In the genomic region with DNA sequence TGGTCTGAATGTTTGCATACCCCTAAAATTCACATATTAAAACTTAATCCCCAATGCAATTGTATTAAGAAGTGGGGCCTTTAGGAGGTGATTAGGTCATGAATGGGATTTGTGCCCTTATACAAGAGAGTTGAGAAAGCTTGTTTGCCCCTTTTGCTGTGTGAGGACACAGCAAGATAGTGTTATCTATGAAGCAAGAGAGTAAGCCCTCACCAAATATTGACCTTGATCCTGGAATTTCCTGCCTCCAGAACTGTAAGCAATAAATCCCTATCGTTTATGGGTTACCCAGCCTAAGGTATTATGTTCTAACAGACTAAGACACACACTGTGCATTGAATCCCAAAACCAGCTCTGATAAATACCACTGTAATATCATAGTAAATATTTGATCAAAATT, we compare ENCODE assay signal across 1 cellular context.
TF ChIP-seq lines count a peak whose summit lies in the region.

No MANE protein-coding gene starts in this region.

TF ChIP-seq in HepG2, 621 proteins besides CTCF, POLR2A, EP300 and RAD21 (continued from another document and continues in another):
- TF ChIP-seq, protein P1, sequence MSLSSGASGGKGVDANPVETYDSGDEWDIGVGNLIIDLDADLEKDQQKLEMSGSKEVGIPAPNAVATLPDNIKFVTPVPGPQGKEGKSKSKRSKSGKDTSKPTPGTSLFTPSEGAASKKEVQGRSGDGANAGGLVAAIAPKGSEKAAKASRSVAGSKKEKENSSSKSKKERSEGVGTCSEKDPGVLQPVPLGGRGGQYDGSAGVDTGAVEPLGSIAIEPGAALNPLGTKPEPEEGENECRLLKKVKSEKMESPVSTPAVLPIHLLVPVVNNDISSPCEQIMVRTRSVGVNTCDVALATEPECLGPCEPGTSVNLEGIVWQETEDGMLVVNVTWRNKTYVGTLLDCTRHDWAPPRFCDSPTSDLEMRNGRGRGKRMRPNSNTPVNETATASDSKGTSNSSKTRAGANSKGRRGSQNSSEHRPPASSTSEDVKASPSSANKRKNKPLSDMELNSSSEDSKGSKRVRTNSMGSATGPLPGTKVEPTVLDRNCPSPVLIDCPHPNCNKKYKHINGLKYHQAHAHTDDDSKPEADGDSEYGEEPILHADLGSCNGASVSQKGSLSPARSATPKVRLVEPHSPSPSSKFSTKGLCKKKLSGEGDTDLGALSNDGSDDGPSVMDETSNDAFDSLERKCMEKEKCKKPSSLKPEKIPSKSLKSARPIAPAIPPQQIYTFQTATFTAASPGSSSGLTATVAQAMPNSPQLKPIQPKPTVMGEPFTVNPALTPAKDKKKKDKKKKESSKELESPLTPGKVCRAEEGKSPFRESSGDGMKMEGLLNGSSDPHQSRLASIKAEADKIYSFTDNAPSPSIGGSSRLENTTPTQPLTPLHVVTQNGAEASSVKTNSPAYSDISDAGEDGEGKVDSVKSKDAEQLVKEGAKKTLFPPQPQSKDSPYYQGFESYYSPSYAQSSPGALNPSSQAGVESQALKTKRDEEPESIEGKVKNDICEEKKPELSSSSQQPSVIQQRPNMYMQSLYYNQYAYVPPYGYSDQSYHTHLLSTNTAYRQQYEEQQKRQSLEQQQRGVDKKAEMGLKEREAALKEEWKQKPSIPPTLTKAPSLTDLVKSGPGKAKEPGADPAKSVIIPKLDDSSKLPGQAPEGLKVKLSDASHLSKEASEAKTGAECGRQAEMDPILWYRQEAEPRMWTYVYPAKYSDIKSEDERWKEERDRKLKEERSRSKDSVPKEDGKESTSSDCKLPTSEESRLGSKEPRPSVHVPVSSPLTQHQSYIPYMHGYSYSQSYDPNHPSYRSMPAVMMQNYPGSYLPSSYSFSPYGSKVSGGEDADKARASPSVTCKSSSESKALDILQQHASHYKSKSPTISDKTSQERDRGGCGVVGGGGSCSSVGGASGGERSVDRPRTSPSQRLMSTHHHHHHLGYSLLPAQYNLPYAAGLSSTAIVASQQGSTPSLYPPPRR (CRISPR knock-in tag; IDR thresholded peaks at IDR 0.05; ENCODE audit: borderline replicate concordance) = peak; percentile 63; the same call in 1 of the 2 replicates
- TF ChIP-seq SOX5 (CRISPR knock-in tag; IDR thresholded peaks at IDR 0.05; ENCODE audit: borderline replicate concordance) (peak; percentile 32; the same call in 1 of the 2 replicates), ZBTB1 (CRISPR knock-in tag; IDR thresholded peaks at IDR 0.05; ENCODE audit: borderline replicate concordance) (no peak), HDAC2 (CRISPR knock-in tag; IDR thresholded peaks at IDR 0.05) (peak; percentile 42; the same call in 1 of the 2 replicates), ZNF441 (CRISPR knock-in tag; IDR thresholded peaks at IDR 0.05; ENCODE audit: borderline replicate concordance) (no peak), RARA (CRISPR knock-in tag; IDR thresholded peaks at IDR 0.05) (peak; percentile 54), HMG20A (CRISPR knock-in tag; IDR thresholded peaks at IDR 0.05; ENCODE audit: borderline replicate concordance) (peak; percentile 56; the same call in 1 of the 2 replicates), KLF12 (CRISPR knock-in tag; IDR thresholded peaks at IDR 0.05; ENCODE audit: borderline replicate concordance) (no peak), POGZ (CRISPR knock-in tag; IDR thresholded peaks at IDR 0.05) (peak; percentile 50; the same call in 1 of the 2 replicates), ETV5 (CRISPR knock-in tag; IDR thresholded peaks at IDR 0.05; ENCODE audit: borderline replicate concordance) (peak; percentile 79), ZNF451 (CRISPR knock-in tag; IDR thresholded peaks at IDR 0.05) (no peak), PCBP2 (optimal IDR thresholded peaks at IDR 0.05; ENCODE audit: low read depth, low read length, poor library complexity, severe bottlenecking) (no peak), KLF15 (CRISPR knock-in tag; IDR thresholded peaks at IDR 0.05; ENCODE audit: borderline replicate concordance) (no peak), ZNF468 (CRISPR knock-in tag; IDR thresholded peaks at IDR 0.05) (no peak), THAP11 (CRISPR knock-in tag; IDR thresholded peaks at IDR 0.05) (0 out of 2 replicates have a peak, but pooled peaks have one; percentile 25), ZNF577 (CRISPR knock-in tag; IDR thresholded peaks at IDR 0.05; ENCODE audit: borderline replicate concordance, low read depth) (no peak), NCOA2 (CRISPR knock-in tag; IDR thresholded peaks at IDR 0.05) (peak; percentile 87), ATF1 (CRISPR knock-in tag; IDR thresholded peaks at IDR 0.05) (no peak), FOXJ3 (CRISPR knock-in tag; IDR thresholded peaks at IDR 0.05; ENCODE audit: borderline replicate concordance) (peak; percentile 65; the same call in 1 of the 2 replicates), ASH2L (IDR thresholded peaks at IDR 0.05; ENCODE audit: insufficient read length, low read depth, low read length) (no peak), EED (CRISPR knock-in tag; IDR thresholded peaks at IDR 0.05) (no peak), NFIC (IDR thresholded peaks at IDR 0.05; ENCODE audit: low read length) (peak; percentile 63; the same call in 1 of the 2 replicates), ZMYM2 (CRISPR knock-in tag; IDR thresholded peaks at IDR 0.05) (peak; percentile 43; the same call in 1 of the 2 replicates), ZNF775 (CRISPR knock-in tag; IDR thresholded peaks at IDR 0.05; ENCODE audit: borderline replicate concordance) (no peak), BCL6 (CRISPR knock-in tag; IDR thresholded peaks at IDR 0.05) (peak; percentile 80), ELF4 (CRISPR knock-in tag; IDR thresholded peaks at IDR 0.05; ENCODE audit: borderline replicate concordance) (no peak), KLF9 (CRISPR knock-in tag; IDR thresholded peaks at IDR 0.05; ENCODE audit: low read depth) (no peak), ZFYVE20 (CRISPR knock-in tag; IDR thresholded peaks at IDR 0.05; ENCODE audit: borderline replicate concordance, low read depth) (no peak), JARID2 (CRISPR knock-in tag; IDR thresholded peaks at IDR 0.05; ENCODE audit: insufficient replicate concordance) (no peak), PITX1 (CRISPR knock-in tag; IDR thresholded peaks at IDR 0.05) (peak; percentile 97), EHMT2 (IDR thresholded peaks at IDR 0.05; ENCODE audit: borderline replicate concordance, low read depth, low read length) (no peak), ZFP62 (CRISPR knock-in tag; IDR thresholded peaks at IDR 0.05) (no peak), ZNF484 (CRISPR knock-in tag; IDR thresholded peaks at IDR 0.05; ENCODE audit: borderline replicate concordance, low read depth) (no peak)
- TF ChIP-seq, protein P2, sequence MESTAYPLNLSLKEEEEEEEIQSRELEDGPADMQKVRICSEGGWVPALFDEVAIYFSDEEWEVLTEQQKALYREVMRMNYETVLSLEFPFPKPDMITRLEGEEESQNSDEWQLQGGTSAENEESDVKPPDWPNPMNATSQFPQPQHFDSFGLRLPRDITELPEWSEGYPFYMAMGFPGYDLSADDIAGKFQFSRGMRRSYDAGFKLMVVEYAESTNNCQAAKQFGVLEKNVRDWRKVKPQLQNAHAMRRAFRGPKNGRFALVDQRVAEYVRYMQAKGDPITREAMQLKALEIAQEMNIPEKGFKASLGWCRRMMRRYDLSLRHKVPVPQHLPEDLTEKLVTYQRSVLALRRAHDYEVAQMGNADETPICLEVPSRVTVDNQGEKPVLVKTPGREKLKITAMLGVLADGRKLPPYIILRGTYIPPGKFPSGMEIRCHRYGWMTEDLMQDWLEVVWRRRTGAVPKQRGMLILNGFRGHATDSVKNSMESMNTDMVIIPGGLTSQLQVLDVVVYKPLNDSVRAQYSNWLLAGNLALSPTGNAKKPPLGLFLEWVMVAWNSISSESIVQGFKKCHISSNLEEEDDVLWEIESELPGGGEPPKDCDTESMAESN (CRISPR knock-in tag; conservative IDR thresholded peaks at IDR 0.05) = 0 out of 2 replicates have a peak, but pooled peaks have one; percentile 39
- TF ChIP-seq, protein P3, sequence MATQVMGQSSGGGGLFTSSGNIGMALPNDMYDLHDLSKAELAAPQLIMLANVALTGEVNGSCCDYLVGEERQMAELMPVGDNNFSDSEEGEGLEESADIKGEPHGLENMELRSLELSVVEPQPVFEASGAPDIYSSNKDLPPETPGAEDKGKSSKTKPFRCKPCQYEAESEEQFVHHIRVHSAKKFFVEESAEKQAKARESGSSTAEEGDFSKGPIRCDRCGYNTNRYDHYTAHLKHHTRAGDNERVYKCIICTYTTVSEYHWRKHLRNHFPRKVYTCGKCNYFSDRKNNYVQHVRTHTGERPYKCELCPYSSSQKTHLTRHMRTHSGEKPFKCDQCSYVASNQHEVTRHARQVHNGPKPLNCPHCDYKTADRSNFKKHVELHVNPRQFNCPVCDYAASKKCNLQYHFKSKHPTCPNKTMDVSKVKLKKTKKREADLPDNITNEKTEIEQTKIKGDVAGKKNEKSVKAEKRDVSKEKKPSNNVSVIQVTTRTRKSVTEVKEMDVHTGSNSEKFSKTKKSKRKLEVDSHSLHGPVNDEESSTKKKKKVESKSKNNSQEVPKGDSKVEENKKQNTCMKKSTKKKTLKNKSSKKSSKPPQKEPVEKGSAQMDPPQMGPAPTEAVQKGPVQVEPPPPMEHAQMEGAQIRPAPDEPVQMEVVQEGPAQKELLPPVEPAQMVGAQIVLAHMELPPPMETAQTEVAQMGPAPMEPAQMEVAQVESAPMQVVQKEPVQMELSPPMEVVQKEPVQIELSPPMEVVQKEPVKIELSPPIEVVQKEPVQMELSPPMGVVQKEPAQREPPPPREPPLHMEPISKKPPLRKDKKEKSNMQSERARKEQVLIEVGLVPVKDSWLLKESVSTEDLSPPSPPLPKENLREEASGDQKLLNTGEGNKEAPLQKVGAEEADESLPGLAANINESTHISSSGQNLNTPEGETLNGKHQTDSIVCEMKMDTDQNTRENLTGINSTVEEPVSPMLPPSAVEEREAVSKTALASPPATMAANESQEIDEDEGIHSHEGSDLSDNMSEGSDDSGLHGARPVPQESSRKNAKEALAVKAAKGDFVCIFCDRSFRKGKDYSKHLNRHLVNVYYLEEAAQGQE (IDR thresholded peaks at IDR 0.05; ENCODE audit: borderline replicate concordance in 1 of 2, low read depth in 1 of 2, low read length in 2 of 2) = no peak
- TF ChIP-seq, protein P4, sequence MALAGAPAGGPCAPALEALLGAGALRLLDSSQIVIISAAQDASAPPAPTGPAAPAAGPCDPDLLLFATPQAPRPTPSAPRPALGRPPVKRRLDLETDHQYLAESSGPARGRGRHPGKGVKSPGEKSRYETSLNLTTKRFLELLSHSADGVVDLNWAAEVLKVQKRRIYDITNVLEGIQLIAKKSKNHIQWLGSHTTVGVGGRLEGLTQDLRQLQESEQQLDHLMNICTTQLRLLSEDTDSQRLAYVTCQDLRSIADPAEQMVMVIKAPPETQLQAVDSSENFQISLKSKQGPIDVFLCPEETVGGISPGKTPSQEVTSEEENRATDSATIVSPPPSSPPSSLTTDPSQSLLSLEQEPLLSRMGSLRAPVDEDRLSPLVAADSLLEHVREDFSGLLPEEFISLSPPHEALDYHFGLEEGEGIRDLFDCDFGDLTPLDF (CRISPR knock-in tag; IDR thresholded peaks at IDR 0.05) = no peak
- TF ChIP-seq, protein P5, sequence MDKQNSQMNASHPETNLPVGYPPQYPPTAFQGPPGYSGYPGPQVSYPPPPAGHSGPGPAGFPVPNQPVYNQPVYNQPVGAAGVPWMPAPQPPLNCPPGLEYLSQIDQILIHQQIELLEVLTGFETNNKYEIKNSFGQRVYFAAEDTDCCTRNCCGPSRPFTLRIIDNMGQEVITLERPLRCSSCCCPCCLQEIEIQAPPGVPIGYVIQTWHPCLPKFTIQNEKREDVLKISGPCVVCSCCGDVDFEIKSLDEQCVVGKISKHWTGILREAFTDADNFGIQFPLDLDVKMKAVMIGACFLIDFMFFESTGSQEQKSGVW (CRISPR knock-in tag; IDR thresholded peaks at IDR 0.05; ENCODE audit: borderline replicate concordance) = no peak
- TF ChIP-seq, protein P6, sequence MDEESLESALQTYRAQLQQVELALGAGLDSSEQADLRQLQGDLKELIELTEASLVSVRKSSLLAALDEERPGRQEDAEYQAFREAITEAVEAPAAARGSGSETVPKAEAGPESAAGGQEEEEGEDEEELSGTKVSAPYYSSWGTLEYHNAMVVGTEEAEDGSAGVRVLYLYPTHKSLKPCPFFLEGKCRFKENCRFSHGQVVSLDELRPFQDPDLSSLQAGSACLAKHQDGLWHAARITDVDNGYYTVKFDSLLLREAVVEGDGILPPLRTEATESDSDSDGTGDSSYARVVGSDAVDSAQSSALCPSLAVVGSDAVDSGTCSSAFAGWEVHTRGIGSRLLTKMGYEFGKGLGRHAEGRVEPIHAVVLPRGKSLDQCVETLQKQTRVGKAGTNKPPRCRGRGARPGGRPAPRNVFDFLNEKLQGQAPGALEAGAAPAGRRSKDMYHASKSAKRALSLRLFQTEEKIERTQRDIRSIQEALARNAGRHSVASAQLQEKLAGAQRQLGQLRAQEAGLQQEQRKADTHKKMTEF (CRISPR knock-in tag; IDR thresholded peaks at IDR 0.05) = peak; percentile 23; the same call in 1 of the 2 replicates
- TF ChIP-seq, protein P7, sequence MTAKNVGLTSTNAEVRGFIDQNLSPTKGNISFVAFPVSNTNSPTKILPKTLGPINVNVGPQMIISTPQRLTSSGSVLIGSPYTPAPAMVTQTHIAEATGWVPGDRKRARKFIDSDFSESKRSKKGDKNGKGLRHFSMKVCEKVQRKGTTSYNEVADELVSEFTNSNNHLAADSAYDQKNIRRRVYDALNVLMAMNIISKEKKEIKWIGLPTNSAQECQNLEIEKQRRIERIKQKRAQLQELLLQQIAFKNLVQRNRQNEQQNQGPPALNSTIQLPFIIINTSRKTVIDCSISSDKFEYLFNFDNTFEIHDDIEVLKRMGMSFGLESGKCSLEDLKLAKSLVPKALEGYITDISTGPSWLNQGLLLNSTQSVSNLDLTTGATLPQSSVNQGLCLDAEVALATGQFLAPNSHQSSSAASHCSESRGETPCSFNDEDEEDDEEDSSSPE (CRISPR knock-in tag; IDR thresholded peaks at IDR 0.05) = 0 out of 2 replicates have a peak, but pooled peaks have one; percentile 22
- TF ChIP-seq, protein P8, sequence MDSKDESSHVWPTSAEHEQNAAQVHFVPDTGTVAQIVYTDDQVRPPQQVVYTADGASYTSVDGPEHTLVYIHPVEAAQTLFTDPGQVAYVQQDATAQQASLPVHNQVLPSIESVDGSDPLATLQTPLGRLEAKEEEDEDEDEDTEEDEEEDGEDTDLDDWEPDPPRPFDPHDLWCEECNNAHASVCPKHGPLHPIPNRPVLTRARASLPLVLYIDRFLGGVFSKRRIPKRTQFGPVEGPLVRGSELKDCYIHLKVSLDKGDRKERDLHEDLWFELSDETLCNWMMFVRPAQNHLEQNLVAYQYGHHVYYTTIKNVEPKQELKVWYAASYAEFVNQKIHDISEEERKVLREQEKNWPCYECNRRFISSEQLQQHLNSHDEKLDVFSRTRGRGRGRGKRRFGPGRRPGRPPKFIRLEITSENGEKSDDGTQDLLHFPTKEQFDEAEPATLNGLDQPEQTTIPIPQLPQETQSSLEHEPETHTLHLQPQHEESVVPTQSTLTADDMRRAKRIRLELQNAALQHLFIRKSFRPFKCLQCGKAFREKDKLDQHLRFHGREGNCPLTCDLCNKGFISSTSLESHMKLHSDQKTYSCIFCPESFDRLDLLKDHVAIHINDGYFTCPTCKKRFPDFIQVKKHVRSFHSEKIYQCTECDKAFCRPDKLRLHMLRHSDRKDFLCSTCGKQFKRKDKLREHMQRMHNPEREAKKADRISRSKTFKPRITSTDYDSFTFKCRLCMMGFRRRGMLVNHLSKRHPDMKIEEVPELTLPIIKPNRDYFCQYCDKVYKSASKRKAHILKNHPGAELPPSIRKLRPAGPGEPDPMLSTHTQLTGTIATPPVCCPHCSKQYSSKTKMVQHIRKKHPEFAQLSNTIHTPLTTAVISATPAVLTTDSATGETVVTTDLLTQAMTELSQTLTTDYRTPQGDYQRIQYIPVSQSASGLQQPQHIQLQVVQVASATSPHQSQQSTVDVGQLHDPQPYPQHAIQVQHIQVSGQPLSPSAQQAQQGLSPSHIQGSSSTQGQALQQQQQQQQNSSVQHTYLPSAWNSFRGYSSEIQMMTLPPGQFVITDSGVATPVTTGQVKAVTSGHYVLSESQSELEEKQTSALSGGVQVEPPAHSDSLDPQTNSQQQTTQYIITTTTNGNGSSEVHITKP (CRISPR knock-in tag; IDR thresholded peaks at IDR 0.05; ENCODE audit: low read depth) = no peak
